In genomic region chr21:37240978-37241377, GRCh38 we compare ENCODE assay signal across 16 cellular contexts.
"Had no signal": no experiment of that assay in that cellular context is flagged by ENCODE, and none has a peak within 500 bp of the region (broad histone marks: within the 10 kb centered on the region; RNA-seq: fewer than 3 reads in every experiment).

No MANE protein-coding gene starts in this region.

- H3K27me3 Mint-ChIP-seq: activated CD4-positive, alpha-beta T cell treated with anti-CD3 and anti-CD28 coated beads, Interleukin-2, amount 10 ng/mL, durations not matched to agents 7 days and 5 days; activated naive CD4-positive, alpha-beta T cell treated with anti-CD3 and anti-CD28 coated beads, Interleukin-2, amount 50 U/mL, for 24 hours; stimulated activated naive CD8-positive, alpha-beta T cell treated with anti-CD3 and anti-CD28 coated beads, Interleukin-15, amount 100 ng/mL, for 72 hours had no signal

- H3K27ac ChIP-seq: gastrocnemius medialis, heart right ventricle, left lung, ovary, SJCRH30, testis, upper lobe of right lung had no signal

- DNase-seq: activated CD4-positive, alpha-beta T cell treated with anti-CD3 and anti-CD28 coated beads, Interleukin-2, amount 10 ng/mL, durations not matched to agents 7 days and 5 days; gastrocnemius medialis; heart right ventricle; islet precursor cell; left lung; mucosa of descending colon; ovary; SJCRH30; stimulated activated CD4-positive, alpha-beta T cell treated with anti-CD3 and anti-CD28 coated beads, Interleukin-15, amount 100 ng/mL, for 24 hours; stimulated activated CD4-positive, alpha-beta T cell treated with anti-CD3 and anti-CD28 coated beads, Interleukin-4, amount 100 ng/mL, for 24 hours; stimulated activated naive CD8-positive, alpha-beta T cell treated with anti-CD3 and anti-CD28 coated beads, Interleukin-15, amount 100 ng/mL, for 72 hours; T-helper 9 cell; testis; upper lobe of right lung had no signal

- H3K4me3 ChIP-seq: gastrocnemius medialis, heart right ventricle, left lung, mucosa of descending colon, ovary, SJCRH30, testis, upper lobe of right lung had no signal

- H3K27ac Mint-ChIP-seq: activated CD4-positive, alpha-beta T cell treated with anti-CD3 and anti-CD28 coated beads, Interleukin-2, amount 10 ng/mL, durations not matched to agents 7 days and 5 days; stimulated activated naive CD8-positive, alpha-beta T cell treated with anti-CD3 and anti-CD28 coated beads, Interleukin-15, amount 100 ng/mL, for 72 hours had no signal

- H3K9me3 ChIP-seq: gastrocnemius medialis, heart right ventricle, left lung, mucosa of descending colon, ovary, SJCRH30, testis, upper lobe of right lung had no signal

- H3K36me3 ChIP-seq: ovary had no signal

- H3K4me1 ChIP-seq: gastrocnemius medialis, SJCRH30 had no signal

- H3K27me3 ChIP-seq: gastrocnemius medialis, heart right ventricle, left lung, ovary, SJCRH30, testis, upper lobe of right lung had no signal

- H3K4me3 Mint-ChIP-seq: activated CD4-positive, alpha-beta T cell treated with anti-CD3 and anti-CD28 coated beads, Interleukin-2, amount 10 ng/mL, durations not matched to agents 7 days and 5 days; activated naive CD4-positive, alpha-beta T cell treated with anti-CD3 and anti-CD28 coated beads, Interleukin-2, amount 50 U/mL, for 24 hours; neural crest cell; stimulated activated naive CD8-positive, alpha-beta T cell treated with anti-CD3 and anti-CD28 coated beads, Interleukin-15, amount 100 ng/mL, for 72 hours had no signal

- ATAC-seq: heart right ventricle; left lung; mucosa of descending colon; stimulated activated naive CD8-positive, alpha-beta T cell treated with anti-CD3 and anti-CD28 coated beads, Interleukin-15, amount 100 ng/mL, for 72 hours; upper lobe of right lung had no signal

- H3K9me3 Mint-ChIP-seq: activated naive CD4-positive, alpha-beta T cell treated with anti-CD3 and anti-CD28 coated beads, Interleukin-2, amount 50 U/mL, for 24 hours; neural crest cell; stimulated activated naive CD8-positive, alpha-beta T cell treated with anti-CD3 and anti-CD28 coated beads, Interleukin-15, amount 100 ng/mL, for 72 hours had no signal
